1 cellular context compared by ENCODE assay signal in genomic region chr15:86268558-86268957, GRCh38.
TF ChIP-seq lines count a peak whose summit lies in the region.

No MANE protein-coding gene starts in this region.

TF ChIP-seq in WTC11, 78 proteins besides CTCF, POLR2A, EP300 and RAD21 (continued from another document):
- TF ChIP-seq AFF4 (CRISPR knock-in tag; IDR thresholded peaks at IDR 0.05; ENCODE audit: borderline replicate concordance), result no peak
TF ChIP-seq in WTC11: peak in this region for 0.
